18 cellular contexts compared by ENCODE assay signal in genomic region chr4:7255996-7256395, GRCh38.
DNase-seq lines count a peak whose midpoint lies in the region; FAIRE-seq and TF ChIP-seq lines count a peak whose summit lies in the region.
"Had no signal": no experiment of that assay in that cellular context is flagged by ENCODE, and none has a peak within 500 bp of the region (broad histone marks: within the 10 kb centered on the region; RNA-seq: fewer than 3 reads in every experiment).

No MANE protein-coding gene starts in this region.

- H4K8ac ChIP-seq in H1 (ENCODE audit: extremely low read depth, insufficient read depth, low read length) = no peak overlapping the region; the same call in 1 of the 2 replicates
- no peak overlapping the region for H4K8ac ChIP-seq in neuronal stem cell (ENCODE audit: low read depth, low read length)

- H4K91ac ChIP-seq in H1 (replicated peaks; ENCODE audit: insufficient read length, low read length) = no peak overlapping the region
- no peak overlapping the region for H4K91ac ChIP-seq in neuronal stem cell (ENCODE audit: low read depth, low read length, poor library complexity)

- H2BK20ac ChIP-seq in H1 (ENCODE audit: low read length) = no peak overlapping the region

- H3K27me3 ChIP-seq in BLaER1 (no peaks in the 10 kb centered on the region), H1 (replicated peaks in 1 of 4; ENCODE audit: control insufficient read depth in 3 of 4, extremely low read depth in 1 of 4, insufficient read depth in 3 of 4, low read length in 3 of 4) (no peaks in the 10 kb centered on the region), neuronal stem cell (ENCODE audit: control insufficient read depth in 3 of 3, insufficient read depth in 3 of 3, low read depth in 1 of 3, low read length in 3 of 3) (no peaks in the 10 kb centered on the region)
- no peaks in the 10 kb centered on the region for H3K27me3 ChIP-seq in BLaER1 treated with 17β-estradiol and CSF1 and Interleukin-3, amounts not matched to agents 10 nM and 100 nM

- TF ChIP-seq POLR2A in H1 (IDR thresholded peaks at IDR 0.05; ENCODE audit: control extremely low read depth in 1 of 2, low read depth in 2 of 2, low read length in 2 of 2) = no peak

- POLR2A ChIA-PET in H1 (lab: Charles Lee; ENCODE audit: partially characterized antibody) = interaction anchor here (0.6 kb wide), 1 partner anchor 379 kb away, joined by 4 read pairs; no protein-coding TSS in a partner anchor

- H3K36me3 ChIP-seq in BLaER1 (no peaks in the 10 kb centered on the region), H1 (ENCODE audit: control insufficient read depth in 2 of 4, insufficient read depth in 4 of 4, low read length in 3 of 4) (no peaks in the 10 kb centered on the region), neuronal stem cell (replicated peaks in 1 of 2; ENCODE audit: control insufficient read depth in 2 of 2, insufficient read depth in 2 of 2, low read length in 2 of 2) (no peaks in the 10 kb centered on the region)
- no peaks in the 10 kb centered on the region for H3K36me3 ChIP-seq in BLaER1 treated with 17β-estradiol and CSF1 and Interleukin-3, amounts not matched to agents 10 nM and 100 nM

- H3K4me2 ChIP-seq in BLaER1 = peak overlapping the region; percentile 83
- H3K4me2 ChIP-seq in BLaER1 treated with 17β-estradiol and CSF1 and Interleukin-3, amounts not matched to agents 10 nM and 100 nM = peak overlapping the region in 8 of 11 experiments; percentile 59 to 87 (median 80); a peak in 13 of 22 replicates
- H3K4me2 ChIP-seq in H1 (ENCODE audit: insufficient read depth in 1 of 2, low read depth in 2 of 2, low read length in 2 of 2) = no peak overlapping the region
- no peak overlapping the region for H3K4me2 ChIP-seq in neuronal stem cell (ENCODE audit: insufficient read depth, low read length, poor library complexity, severe bottlenecking)

- 88% methylated on average over 6 of the region's 6 CpGs; no CpG with 5 or more reads in 1 of the 2 experiments for WGBS in H1 (ENCODE audit: extremely low coverage in 1 of 2, insufficient coverage in 1 of 2, insufficient read length in 1 of 2, insufficient replicate concordance in 2 of 2, low coverage in 1 of 2, low lambda C conversion rate in 2 of 2, missing lambda C conversion rate in 1 of 2), 2 experiments
- WGBS in neuronal stem cell (ENCODE audit: extremely low coverage in 2 of 2, insufficient read length in 2 of 2, insufficient replicate concordance in 1 of 2), 2 donors = no CpG with 5 or more reads among the region's 6 CpGs

- no peak overlapping the region for H3K4ac ChIP-seq in H1 (replicated peaks; ENCODE audit: insufficient read length, low read depth, low read length)
- no peak overlapping the region for H3K4ac ChIP-seq in neuronal stem cell (ENCODE audit: low read length)

- TF ChIP-seq EP300 in H1 (IDR thresholded peaks at IDR 0.05; ENCODE audit: borderline replicate concordance in 1 of 2, low read depth in 2 of 2, low read length in 2 of 2) = no peak

- no peak overlapping the region for H2BK15ac ChIP-seq in H1 (ENCODE audit: low read length)
- H2BK15ac ChIP-seq in neuronal stem cell (ENCODE audit: low read length) = no peak overlapping the region

- H3K18ac ChIP-seq in H1 (ENCODE audit: extremely low read depth, low read length) (peak overlapping the region; percentile 87), neuronal stem cell (ENCODE audit: low read length) (peak overlapping the region; percentile 95)

- no peak for FAIRE-seq in H1 (lab: Jason Lieb, UNC)
- FAIRE-seq: GM12892 had no signal

- H2AFZ ChIP-seq in H1 (ENCODE audit: low read length) (no peak overlapping the region), neuronal stem cell (ENCODE audit: low read length) (no peak overlapping the region)

- H2BK12ac ChIP-seq in H1 (ENCODE audit: low read depth, low read length) (no peak overlapping the region; the same call in 1 of the 2 replicates), neuronal stem cell (ENCODE audit: low read length) (peak overlapping the region; percentile 77)

- no peak overlapping the region for H3K56ac ChIP-seq in H1 (replicated peaks; ENCODE audit: insufficient read length, low read depth, low read length)

- no peak overlapping the region for H3K4me3 ChIP-seq in BLaER1
- H3K4me3 ChIP-seq in BLaER1 treated with 17β-estradiol and CSF1 and Interleukin-3, amounts not matched to agents 10 nM and 100 nM = no peak overlapping the region
- H3K4me3 ChIP-seq in H1 (ENCODE audit: extremely low read depth in 1 of 4, insufficient read depth in 2 of 4, low read depth in 3 of 4, low read length in 4 of 4) = no peak overlapping the region
- H3K4me3 ChIP-seq in neuronal stem cell (ENCODE audit: low read length in 2 of 2) = no peak overlapping the region

- no peak for TF ChIP-seq CTCF in H1 (IDR thresholded peaks at IDR 0.05; ENCODE audit: control extremely low read depth in 1 of 3, insufficient read depth in 1 of 3, low read depth in 1 of 3, low read length in 3 of 3)

- H3K9ac ChIP-seq in BLaER1 = no peak overlapping the region; the same call in 1 of the 2 replicates
- H3K9ac ChIP-seq in BLaER1 treated with 17β-estradiol and CSF1 and Interleukin-3, amounts not matched to agents 10 nM and 100 nM = no peak overlapping the region
- no peak overlapping the region for H3K9ac ChIP-seq in H1 (replicated peaks in 1 of 4; ENCODE audit: extremely low read depth in 1 of 4, low read depth in 3 of 4, low read length in 3 of 4)
- H3K9ac ChIP-seq in neuronal stem cell (ENCODE audit: low read depth, low read length, poor library complexity) = no peak overlapping the region

- no peaks in the 10 kb centered on the region for H3K79me2 ChIP-seq in H1 (ENCODE audit: control insufficient read depth in 1 of 2, insufficient read depth in 2 of 2, low read length in 2 of 2)

- no peak overlapping the region for H4K5ac ChIP-seq in H1 (ENCODE audit: insufficient read length, low read depth, low read length)

- CTCF ChIA-PET in H1 (lab: Charles Lee; ENCODE audit: partially characterized antibody) = interaction anchor here (0.7 to 1.5 kb wide), 5 partner anchors 16 to 865 kb away, joined by 3 to 5 read pairs (median 3); no protein-coding TSS in a partner anchor

- H3K23me2 ChIP-seq in H1 (ENCODE audit: low read depth, low read length) = no peaks in the 10 kb centered on the region

- no peak for TF ChIP-seq RAD21 in H1 (IDR thresholded peaks at IDR 0.05 in 1 of 2, conservative IDR thresholded peaks at IDR 0.05 in 1 of 2; ENCODE audit: low read depth in 2 of 2, low read length in 2 of 2)

- H3K14ac ChIP-seq in H1 (ENCODE audit: insufficient read length) (no peak overlapping the region), neuronal stem cell (ENCODE audit: low read length) (no peak overlapping the region)

- H3K9me3 ChIP-seq in BLaER1 = no peaks in the 10 kb centered on the region
- H3K9me3 ChIP-seq in BLaER1 treated with 17β-estradiol and CSF1 and Interleukin-3, amounts not matched to agents 10 nM and 100 nM (replicated peaks in 1 of 11) = peaks cover 0 to 14% (median 0%) of the 10 kb centered on the region in 11 experiments; a peak in 5 of 22 replicates
- H3K9me3 ChIP-seq in H1 (ENCODE audit: insufficient read depth in 2 of 2, low read depth in 1 of 2, low read length in 1 of 2) = no peaks in the 10 kb centered on the region; a peak in 2 of 4 replicates
- H3K9me3 ChIP-seq in neuronal stem cell (replicated peaks in 1 of 2; ENCODE audit: control insufficient read depth in 2 of 2, insufficient read depth in 1 of 2, low read depth in 1 of 2, low read length in 2 of 2) = peaks cover 0 to 3% of the 10 kb centered on the region in 2 donors

- H3K4me1 ChIP-seq in BLaER1 (peaks cover 71% of the 10 kb centered on the region), H1 (replicated peaks in 1 of 4; ENCODE audit: control insufficient read depth in 3 of 4, insufficient read depth in 4 of 4, low read length in 3 of 4) (no peaks in the 10 kb centered on the region; a peak in 1 of 7 replicates), neuronal stem cell (ENCODE audit: control insufficient read depth in 2 of 2, insufficient read depth in 1 of 2, low read depth in 1 of 2, low read length in 2 of 2) (peaks cover 0 to 5% of the 10 kb centered on the region in 2 donors)
- H3K4me1 ChIP-seq in BLaER1 treated with 17β-estradiol and CSF1 and Interleukin-3, amounts not matched to agents 10 nM and 100 nM = peaks cover 7 to 72% (median 63%) of the 10 kb centered on the region in 10 experiments; a peak in 18 of 20 replicates

- no peak overlapping the region for H2BK120ac ChIP-seq in H1 (replicated peaks; ENCODE audit: low read depth, low read length)
- H2BK120ac ChIP-seq in neuronal stem cell (ENCODE audit: low read depth, low read length) = no peak overlapping the region

- peak overlapping the region; percentile 49; the same call in 1 of the 2 replicates for H3K27ac ChIP-seq in BLaER1
- H3K27ac ChIP-seq in BLaER1 treated with 17β-estradiol and CSF1 and Interleukin-3, amounts not matched to agents 10 nM and 100 nM = no peak overlapping the region
- no peak overlapping the region for H3K27ac ChIP-seq in H1 (ENCODE audit: low read depth, low read length)
- H3K27ac ChIP-seq in neuronal stem cell (replicated peaks; ENCODE audit: low read length) = no peak overlapping the region

- H2AK5ac ChIP-seq in H1 (ENCODE audit: low read depth, low read length) (no peak overlapping the region), neuronal stem cell (ENCODE audit: low read depth, low read length) (peak overlapping the region; percentile 11)

- DNase-seq in H1 (ENCODE audit: low read depth in 1 of 2, low spot score in 2 of 2) (no peak), neuronal stem cell (ENCODE audit: low spot score) (no peak), SIG-M5 (lab: John Stamatoyannopoulos, UW) (no peak), occipital lobe (lab: John Stamatoyannopoulos, UW) (no peak), glomerular visceral epithelial cell (ENCODE audit: extremely low spot score) (no peak)
- DNase-seq: DMS153; DND-41; H7; NCI-H1092 treated with DMSO at 0.1 percent for 48 hours; NCI-H1436; NCI-H187; NCI-H446; NCI-H774; NK-92 treated with Interleukin-12 subunit alpha and Interleukin-12 subunit beta, amount 100 ng/mL, for 24 hours; PC-3 had no signal

- H4K20me1 ChIP-seq in BLaER1 = peaks cover 24% of the 10 kb centered on the region
- H4K20me1 ChIP-seq in BLaER1 treated with 17β-estradiol and CSF1 and Interleukin-3, amounts not matched to agents 10 nM and 100 nM = peaks cover 0 to 21% (median 4%) of the 10 kb centered on the region in 11 experiments; a peak in 9 of 22 replicates
- no peaks in the 10 kb centered on the region for H4K20me1 ChIP-seq in H1 (replicated peaks in 1 of 2; ENCODE audit: control insufficient read depth in 1 of 2, insufficient read depth in 2 of 2, low read length in 2 of 2)

- peak overlapping the region; percentile 60; the same call in 1 of the 2 replicates for H2BK5ac ChIP-seq in H1 (ENCODE audit: low read depth, low read length)
- H2BK5ac ChIP-seq in neuronal stem cell (ENCODE audit: low read length) = peak overlapping the region; percentile 67

- no peak overlapping the region for H3K23ac ChIP-seq in H1 (ENCODE audit: insufficient read length)
- H3K23ac ChIP-seq in neuronal stem cell (ENCODE audit: low read depth, low read length, poor library complexity) = no peak overlapping the region

- H3K79me1 ChIP-seq in H1 (ENCODE audit: low read depth, low read length) = no peaks in the 10 kb centered on the region
- no peaks in the 10 kb centered on the region for H3K79me1 ChIP-seq in neuronal stem cell (ENCODE audit: low read depth, low read length)

TF ChIP-seq in H1, 55 proteins besides CTCF, POLR2A, EP300 and RAD21:
- no peak for TF ChIP-seq SIX5 (IDR thresholded peaks at IDR 0.05; ENCODE audit: low read depth, low read length)

Comparison
In these comparisons a context has a peak if more than half of its experiments do, and no peak if none do; other contexts are left out.
1. H3K4me2 ChIP-seq: peak in BLaER1 (single experiment) and BLaER1 treated with 17β-estradiol and CSF1 and Interleukin-3, amounts not matched to agents 10 nM and 100 nM (8 of 11); none in H1 (0 of 2) and neuronal stem cell (single experiment).